Comparison of ENCODE assay signal across 1 cellular context in the genomic region with DNA sequence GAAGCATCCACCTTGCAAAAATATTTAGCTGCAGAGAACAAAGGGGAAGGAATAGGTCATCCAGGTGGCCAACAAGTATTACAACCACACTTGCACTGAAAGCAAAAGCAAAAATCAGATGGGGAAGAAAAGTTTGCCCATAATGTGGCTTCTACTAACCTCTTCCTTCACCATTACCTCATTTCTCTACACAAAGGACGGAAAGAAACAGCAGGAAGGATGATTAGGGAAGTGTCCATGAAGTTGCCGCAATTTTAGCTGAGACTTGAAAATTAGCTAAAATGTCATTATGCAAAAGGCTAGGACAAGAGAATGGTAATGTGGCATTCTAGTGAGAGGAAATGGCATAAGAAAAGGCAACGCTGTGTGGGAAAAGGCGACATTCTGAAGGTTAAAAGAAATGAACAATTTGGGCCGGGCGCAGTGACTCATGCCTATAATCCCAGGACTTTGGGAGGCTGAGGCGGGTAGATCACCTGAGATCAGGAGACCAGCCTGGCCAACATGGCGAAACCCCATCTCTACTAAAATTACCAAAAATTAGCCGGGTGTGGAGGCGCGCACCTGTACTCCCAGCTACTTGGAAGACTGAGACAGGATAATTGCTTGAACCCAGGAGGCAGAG.
TF ChIP-seq lines count a peak whose summit lies in the region.

No MANE protein-coding gene starts in this region.

TF ChIP-seq in HepG2, 621 proteins besides CTCF, POLR2A, EP300 and RAD21:
- TF ChIP-seq RBM22 (optimal IDR thresholded peaks at IDR 0.05; ENCODE audit: low read length) (peak; percentile 43), FOSL1 (CRISPR knock-in tag; IDR thresholded peaks at IDR 0.05; ENCODE audit: borderline replicate concordance) (no peak)
